22 cellular contexts compared by ENCODE assay signal in genomic region chr20:22471156-22471836, GRCh38.
DNase-seq lines count a peak whose midpoint lies in the region; ATAC-seq and TF ChIP-seq lines count a peak whose summit lies in the region.
"Had no signal": no experiment of that assay in that cellular context is flagged by ENCODE, and none has a peak within 500 bp of the region (broad histone marks: within the 10 kb centered on the region; RNA-seq: fewer than 3 reads in every experiment).

No MANE protein-coding gene starts in this region.

- H3K27ac Mint-ChIP-seq in Caco-2 (ENCODE audit: unreplicated experiment): peak overlapping the region; percentile 28
- H3K27ac Mint-ChIP-seq in activated CD8-positive, alpha-beta memory T cell treated with anti-CD3 and anti-CD28 coated beads, Interleukin-2, amount 10 ng/mL, durations not matched to agents 7 days and 5 days: no peak overlapping the region
- H3K27ac Mint-ChIP-seq: activated naive CD4-positive, alpha-beta T cell treated with anti-CD3 and anti-CD28 coated beads, Interleukin-2, amount 50 U/mL, for 72 hours; activated T-helper 17 cell treated with anti-CD3 and anti-CD28 coated beads, Interleukin-2, amount 50 U/mL, for 72 hours; T-helper 2 cell treated with Interferon-gamma antibody and Interleukin-4, amounts not matched to agents 5 μg/mL and 100 μg/mL, for 36 hours had no signal

- H3K9me3 ChIP-seq in Caco-2 (no peaks in the 10 kb centered on the region), right lobe of liver (no peaks in the 10 kb centered on the region)
- H3K9me3 ChIP-seq: Peyer's patch, SK-N-SH, upper lobe of left lung had no signal

- ATAC-seq in right lobe of liver (peak; percentile 20 to 63 (median 49)), HG02763 (IDR thresholded peaks at IDR 0.05; ENCODE audit: unreplicated experiment) (no peak), HG03565 (IDR thresholded peaks at IDR 0.05; ENCODE audit: unreplicated experiment) (no peak)
- no peak for ATAC-seq in activated CD8-positive, alpha-beta memory T cell treated with anti-CD3 and anti-CD28 coated beads, Interleukin-2, amount 10 ng/mL, durations not matched to agents 7 days and 5 days
- ATAC-seq: activated naive CD4-positive, alpha-beta T cell treated with anti-CD3 and anti-CD28 coated beads, Interleukin-2, amount 50 U/mL, for 72 hours; activated T-helper 17 cell treated with anti-CD3 and anti-CD28 coated beads, Interleukin-2, amount 50 U/mL, for 72 hours; HCT116; sciatic nerve had no signal

- intact Hi-C loops in Caco-2 (cut with micrococcal nuclease; ENCODE audit: unreplicated experiment) (loop anchor here (2.0 to 5.0 kb wide), 4 partner anchors 18 to 211 kb away; partner anchors contain the start of gene FOXA2), right lobe of liver (cut with DNase I) (no loop called here), lower leg skin (cut with DNase I; ENCODE audit: low total_unique reads) (no loop called here)

- no peaks in the 10 kb centered on the region for H3K27me3 ChIP-seq in Caco-2 (replicated peaks; ENCODE audit: control insufficient read depth, insufficient read depth, low read length)
- H3K27me3 ChIP-seq in right lobe of liver: no peaks in the 10 kb centered on the region
- H3K27me3 ChIP-seq: Peyer's patch, upper lobe of left lung had no signal

- peak overlapping the region in 2 of 3 donors; percentile 52 to 56 for H3K27ac ChIP-seq in right lobe of liver
- H3K27ac ChIP-seq: Peyer's patch, upper lobe of left lung had no signal

- peaks cover 11% of the 10 kb centered on the region for H3K4me1 Mint-ChIP-seq in Caco-2 (ENCODE audit: low read depth, unreplicated experiment)
- H3K4me1 Mint-ChIP-seq in activated CD8-positive, alpha-beta memory T cell treated with anti-CD3 and anti-CD28 coated beads, Interleukin-2, amount 10 ng/mL, durations not matched to agents 7 days and 5 days: no peaks in the 10 kb centered on the region
- H3K4me1 Mint-ChIP-seq: activated T-helper 17 cell treated with anti-CD3 and anti-CD28 coated beads, Interleukin-2, amount 50 U/mL, for 72 hours had no signal

- TF ChIP-seq CTCF in Caco-2 (IDR thresholded peaks at IDR 0.05; ENCODE audit: insufficient read depth in 1 of 2, low read depth in 1 of 2, low read length in 1 of 2, severe bottlenecking in 1 of 2, unreplicated experiment in 1 of 2) (no peak), right lobe of liver (IDR thresholded peaks at IDR 0.05) (no peak), lower leg skin (IDR thresholded peaks at IDR 0.05) (no peak)

- POLR2A ChIA-PET in Caco-2 (lab: Charles Lee): interaction anchor here (0.9 to 1.0 kb wide), 3 partner anchors 53 to 114 kb away, joined by 3 to 4 read pairs (median 4); no protein-coding TSS in a partner anchor

- CTCF ChIA-PET in Caco-2 (lab: Charles Lee): interaction anchor here (0.8 kb wide), 1 partner anchor 19 kb away, joined by 5 read pairs; no protein-coding TSS in a partner anchor
- CTCF ChIA-PET in activated CD8-positive, alpha-beta memory T cell treated with anti-CD3 and anti-CD28 coated beads, Interleukin-2, amount 10 ng/mL, durations not matched to agents 7 days and 5 days (lab: Charles Lee): no interaction called here

- DNase-seq in Caco-2 (peak in 1 of 2 experiments; percentile 29), NCI-H146 treated with DMSO at 0.1 percent for 48 hours (lab: John Stamatoyannopoulos, UW; ENCODE audit: unreplicated experiment) (peak; percentile 41), RPMI7951 (ENCODE audit: low read depth) (peak; percentile 11), right lobe of liver (no peak), lower leg skin (ENCODE audit: low spot score in 2 of 2) (no peak)
- no peak for DNase-seq in activated CD8-positive, alpha-beta memory T cell treated with anti-CD3 and anti-CD28 coated beads, Interleukin-2, amount 10 ng/mL, durations not matched to agents 7 days and 5 days
- DNase-seq: activated CD8-positive, alpha-beta memory T cell treated with anti-CD3 and anti-CD28 coated beads, Interleukin-2, amount 50 U/mL, for 4 hours; aorta; C1 segment of cervical spinal cord; NCI-H1092 treated with DMSO at 0.1 percent for 48 hours; Peyer's patch; SK-N-SH; stimulated activated CD4-positive, alpha-beta T cell treated with anti-CD3 and anti-CD28 coated beads, Interleukin-15, amount 100 ng/mL, for 24 hours; stimulated activated CD8-positive, alpha-beta memory T cell treated with anti-CD3 and anti-CD28 coated beads, Interleukin-4, amount 100 ng/mL, for 48 hours had no signal

- no peaks in the 10 kb centered on the region for H3K27me3 Mint-ChIP-seq in Caco-2 (ENCODE audit: insufficient read depth, unreplicated experiment)
- H3K27me3 Mint-ChIP-seq in activated CD8-positive, alpha-beta memory T cell treated with anti-CD3 and anti-CD28 coated beads, Interleukin-2, amount 10 ng/mL, durations not matched to agents 7 days and 5 days: no peaks in the 10 kb centered on the region
- H3K27me3 Mint-ChIP-seq: activated T-helper 17 cell treated with anti-CD3 and anti-CD28 coated beads, Interleukin-2, amount 50 U/mL, for 72 hours had no signal

- H3K4me3 Mint-ChIP-seq in Caco-2 (ENCODE audit: unreplicated experiment): no peak overlapping the region
- no peak overlapping the region for H3K4me3 Mint-ChIP-seq in activated CD8-positive, alpha-beta memory T cell treated with anti-CD3 and anti-CD28 coated beads, Interleukin-2, amount 10 ng/mL, durations not matched to agents 7 days and 5 days
- H3K4me3 Mint-ChIP-seq: activated T-helper 17 cell treated with anti-CD3 and anti-CD28 coated beads, Interleukin-2, amount 50 U/mL, for 72 hours; T-helper 2 cell treated with Interferon-gamma antibody and Interleukin-4, amounts not matched to agents 5 μg/mL and 100 μg/mL, for 36 hours had no signal

- H3K36me3 Mint-ChIP-seq in Caco-2 (ENCODE audit: insufficient read depth, unreplicated experiment): no peaks in the 10 kb centered on the region
- H3K36me3 Mint-ChIP-seq in activated CD8-positive, alpha-beta memory T cell treated with anti-CD3 and anti-CD28 coated beads, Interleukin-2, amount 10 ng/mL, durations not matched to agents 7 days and 5 days: peaks cover 3% of the 10 kb centered on the region
- H3K36me3 Mint-ChIP-seq: activated naive CD4-positive, alpha-beta T cell treated with anti-CD3 and anti-CD28 coated beads, Interleukin-2, amount 50 U/mL, for 72 hours had no signal

- no peak overlapping the region for H3K4me3 ChIP-seq in Caco-2 (ENCODE audit: low read depth, low read length)
- H3K4me3 ChIP-seq in right lobe of liver: no peak overlapping the region
- no peak overlapping the region for H3K4me3 ChIP-seq in lower leg skin (ENCODE audit: low read depth, poor library complexity, severe bottlenecking)
- H3K4me3 ChIP-seq: Peyer's patch, upper lobe of left lung had no signal

- no peak for TF ChIP-seq POLR2A in right lobe of liver (IDR thresholded peaks at IDR 0.05)
- no peak for TF ChIP-seq POLR2A in lower leg skin (IDR thresholded peaks at IDR 0.05)

- no TSS peak for BruUV-seq in Caco-2 (replicated peaks; lab: Mats Ljungman, UMichigan)

- H3K4me1 ChIP-seq in Caco-2: peaks cover 17% of the 10 kb centered on the region
- peaks cover 0 to 23% (median 14%) of the 10 kb centered on the region in 4 donors for H3K4me1 ChIP-seq in right lobe of liver
- H3K4me1 ChIP-seq: Peyer's patch, upper lobe of left lung had no signal

- WGBS in right lobe of liver (ENCODE audit: insufficient coverage, low coverage, low lambda C conversion rate, missing lambda C conversion rate): 51% methylated on average over 3 of the region's 9 CpGs
- WGBS in lower leg skin, 2 donors: 82% methylated on average over 9 of the region's 9 CpGs

- no peaks in the 10 kb centered on the region for H3K36me3 ChIP-seq in Caco-2 (ENCODE audit: control insufficient read depth, insufficient read depth, low read length)
- no peaks in the 10 kb centered on the region for H3K36me3 ChIP-seq in right lobe of liver
- H3K36me3 ChIP-seq: Peyer's patch, upper lobe of left lung had no signal

- peaks cover 10% of the 10 kb centered on the region for H3K9me3 Mint-ChIP-seq in Caco-2 (ENCODE audit: unreplicated experiment)
- H3K9me3 Mint-ChIP-seq in activated CD8-positive, alpha-beta memory T cell treated with anti-CD3 and anti-CD28 coated beads, Interleukin-2, amount 10 ng/mL, durations not matched to agents 7 days and 5 days (ENCODE audit: low read depth): peaks cover 11% of the 10 kb centered on the region

Comparison
In these comparisons a context has a peak if more than half of its experiments do, and no peak if none do; other contexts are left out.
1. DNase-seq: peak in NCI-H146 treated with DMSO at 0.1 percent for 48 hours (single experiment) and RPMI7951 (single experiment); none in right lobe of liver (0 of 3), activated CD8-positive, alpha-beta memory T cell treated with anti-CD3 and anti-CD28 coated beads, Interleukin-2, amount 10 ng/mL, durations not matched to agents 7 days and 5 days (single experiment) and lower leg skin (0 of 2).
2. ATAC-seq: peak in right lobe of liver (4 of 4); none in activated CD8-positive, alpha-beta memory T cell treated with anti-CD3 and anti-CD28 coated beads, Interleukin-2, amount 10 ng/mL, durations not matched to agents 7 days and 5 days (single experiment), HG02763 (single experiment) and HG03565 (single experiment).